ENCODE assay signal across 1 cellular context in the genomic region with DNA sequence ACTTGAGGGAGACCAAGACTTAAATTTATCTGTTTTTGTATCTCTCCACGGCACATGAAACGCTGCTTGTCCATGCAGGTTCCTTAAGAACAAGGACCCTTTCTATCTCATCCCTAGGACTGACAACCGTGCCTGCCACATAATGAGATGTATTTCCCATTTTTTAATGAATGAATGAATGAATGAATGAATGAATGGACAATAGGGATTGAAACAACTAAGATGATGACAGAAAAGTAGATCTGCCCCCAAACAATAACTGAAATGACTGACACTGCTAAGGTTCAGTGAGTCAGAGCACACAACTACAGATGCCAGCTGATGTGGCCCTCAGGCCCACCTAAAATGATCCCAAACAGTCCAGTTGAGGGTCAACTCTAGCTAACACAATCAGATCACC.
TF ChIP-seq lines count a peak whose summit lies in the region.

No MANE protein-coding gene starts in this region.

TF ChIP-seq in HepG2, 621 proteins besides CTCF, POLR2A, EP300 and RAD21 (continued from another document):
- TF ChIP-seq ZNF24 (IDR thresholded peaks at IDR 0.05) (peak; percentile 58; the same call in 1 of the 2 replicates), HNRNPLL (IDR thresholded peaks at IDR 0.05; ENCODE audit: low read depth, low read length, poor library complexity, severe bottlenecking) (no peak)
